In genomic region chr11:69048718-69049489, GRCh38 we compare ENCODE assay signal across 8 cellular contexts. TPM values are rescaled to one million over a fixed set of nuclear protein-coding genes. Genes with fewer than 3 reads are reported as not detected.
DNase-seq lines count a peak whose midpoint lies in the region; ATAC-seq, FAIRE-seq and TF ChIP-seq lines count a peak whose summit lies in the region.

TSS of gene TPCN2 (plus strand) at chr11:69048932. CDS start at chr11:69048998, 66 bp downstream.

- H3K36me3 ChIP-seq in OCI-LY1 (ENCODE audit: insufficient read depth, low read length) (peaks cover 3% of the 10 kb centered on the region; the same call in 1 of the 2 replicates), endothelial cell of umbilical vein (ENCODE audit: control insufficient read depth in 2 of 2, extremely low read depth in 1 of 2, insufficient read depth in 2 of 2, low read length in 2 of 2) (no peaks in the 10 kb centered on the region)

- peak; percentile 68 for ATAC-seq in GM21447 (IDR thresholded peaks at IDR 0.05; ENCODE audit: unreplicated experiment)

- TF ChIP-seq POLR2A in endothelial cell of umbilical vein (IDR thresholded peaks at IDR 0.05; ENCODE audit: low read depth, low read length) = peak; percentile 82

- H3K27ac ChIP-seq in OCI-LY1 (ENCODE audit: low read depth, low read length, poor library complexity, severe bottlenecking) (no peak within 1 kb of the TSS), endothelial cell of umbilical vein (ENCODE audit: insufficient read depth, low read depth, low read length) (peak within 1 kb of the TSS; percentile 62)

- no peak for TF ChIP-seq CTCF in OCI-LY1 (IDR thresholded peaks at IDR 0.05; ENCODE audit: low read length)
- TF ChIP-seq CTCF in endothelial cell of umbilical vein (IDR thresholded peaks at IDR 0.05; ENCODE audit: extremely low read depth in 1 of 2, insufficient read depth in 1 of 2, low read depth in 1 of 2, low read length in 2 of 2) = no peak

- dilution Hi-C loops in endothelial cell of umbilical vein (cut with MboI; ENCODE audit: extremely low pct_ligation_motif_present, low sequenced_read_pairs) = no loop called here

- POLR2A ChIA-PET in endothelial cell of umbilical vein (lab: Charles Lee) = interaction anchor here (1.3 kb wide), 1 partner anchor 9 kb away, joined by 4 read pairs; no protein-coding TSS in a partner anchor

- H3K9me3 ChIP-seq in OCI-LY1 (ENCODE audit: low read length) = no peaks in the 10 kb centered on the region
- no peaks in the 10 kb centered on the region for H3K9me3 ChIP-seq in endothelial cell of umbilical vein (replicated peaks; ENCODE audit: control insufficient read depth, insufficient read depth, low read length)

- CTCF ChIA-PET in endothelial cell of umbilical vein (lab: Charles Lee) = interaction anchor here (0.6 to 1.0 kb wide), 2 partner anchors 621 to 808 kb away, joined by 3 to 4 read pairs; no protein-coding TSS in a partner anchor

- no peaks in the 10 kb centered on the region for H3K9me1 ChIP-seq in endothelial cell of umbilical vein (replicated peaks; ENCODE audit: control insufficient read depth, extremely low read depth, insufficient read depth, low read length)

- H3K4me3 ChIP-seq in OCI-LY1 (ENCODE audit: low read depth, low read length, poor library complexity, severe bottlenecking) = peak within 1 kb of the TSS; percentile 96
- H3K4me3 ChIP-seq in endothelial cell of umbilical vein (replicated peaks in 1 of 3; ENCODE audit: insufficient read depth in 1 of 3, low read depth in 1 of 3, low read length in 3 of 3) = peak within 1 kb of the TSS; percentile 60 to 74 (median 65)

- H3K79me2 ChIP-seq in OCI-LY1 (ENCODE audit: insufficient read depth, low read length) = no peaks in the 10 kb centered on the region
- peaks cover 18% of the 10 kb centered on the region for H3K79me2 ChIP-seq in endothelial cell of umbilical vein (ENCODE audit: control insufficient read depth, insufficient read depth, low read length)

- DNase-seq in D341Med (ENCODE audit: low spot score) (peak; percentile 99), HuH-7 (ENCODE audit: low spot score) (peak; percentile 100), endothelial cell of umbilical vein (ENCODE audit: low read depth, low spot score) (peak; percentile 98), midbrain (lab: John Stamatoyannopoulos, UW) (peak; percentile 96)
- peak; percentile 88 for DNase-seq in activated CD8-positive, alpha-beta memory T cell treated with anti-CD3 and anti-CD28 coated beads, Interleukin-2, amount 50 U/mL, for 4 hours
- peak; percentile 84 to 90 for DNase-seq in stimulated activated CD8-positive, alpha-beta memory T cell treated with anti-CD3 and anti-CD28 coated beads, Interleukin-15, amount 100 ng/mL, for 48 hours (ENCODE audit: low read depth in 2 of 2)

- no peaks in the 10 kb centered on the region for H3K9me2 ChIP-seq in OCI-LY1 (ENCODE audit: low read depth, low read length)

- no peaks in the 10 kb centered on the region for H4K20me1 ChIP-seq in OCI-LY1 (ENCODE audit: insufficient read depth, low read length)
- H4K20me1 ChIP-seq in endothelial cell of umbilical vein (replicated peaks; ENCODE audit: control insufficient read depth, extremely low read depth, insufficient read depth, low read length) = no peaks in the 10 kb centered on the region

- FAIRE-seq in endothelial cell of umbilical vein (lab: Jason Lieb, UNC) = peak; percentile 97

- H3K9ac ChIP-seq in OCI-LY1 (ENCODE audit: low read length) (peak within 1 kb of the TSS; percentile 86), endothelial cell of umbilical vein (replicated peaks; ENCODE audit: extremely low read depth, insufficient read depth, low read length) (peak within 1 kb of the TSS; percentile 77)

- BruUV-seq in endothelial cell of umbilical vein (replicated peaks; lab: Mats Ljungman, UMichigan) = TSS peak; percentile 35

- H3K4me2 ChIP-seq in OCI-LY1 (ENCODE audit: low read length) (peak within 1 kb of the TSS; percentile 89), endothelial cell of umbilical vein (ENCODE audit: insufficient read depth, low read length) (peak within 1 kb of the TSS; percentile 62)

- H3K4me1 ChIP-seq in OCI-LY1 (ENCODE audit: insufficient read depth, low read length, severe bottlenecking) (peaks cover 45% of the 10 kb centered on the region), endothelial cell of umbilical vein (ENCODE audit: control insufficient read depth, extremely low read depth, insufficient read depth, low read length) (peaks cover 9% of the 10 kb centered on the region)

- no peaks in the 10 kb centered on the region for H3F3A ChIP-seq in OCI-LY1 (ENCODE audit: insufficient read depth, low read length)

- intact Hi-C loops in endothelial cell of umbilical vein (cut with micrococcal nuclease) = no loop called here

- H3K27me3 ChIP-seq in OCI-LY1 (ENCODE audit: insufficient read depth, low read length) = no peaks in the 10 kb centered on the region
- H3K27me3 ChIP-seq in endothelial cell of umbilical vein (ENCODE audit: control insufficient read depth in 2 of 2, insufficient read depth in 2 of 2, low read length in 2 of 2) = peaks cover 0 to 5% of the 10 kb centered on the region in 2 experiments

- H2AFZ ChIP-seq in OCI-LY1 (ENCODE audit: low read length) (no peak within 1 kb of the TSS), endothelial cell of umbilical vein (ENCODE audit: low read depth, low read length) (peak within 1 kb of the TSS; percentile 99)

TF ChIP-seq in endothelial cell of umbilical vein, 7 proteins besides CTCF, POLR2A, EP300 and RAD21:
- TF ChIP-seq FOS (IDR thresholded peaks at IDR 0.05; ENCODE audit: borderline replicate concordance, insufficient read depth, low read length) (no peak), POLR2AphosphoS5 (IDR thresholded peaks at IDR 0.05; ENCODE audit: insufficient read depth, low read depth, low read length) (peak; percentile 93)

RNA-seq across cellular contexts. Expression of gene TPCN2, which starts in this region (rescaled TPM):
- total RNA-seq in endothelial cell of umbilical vein = 13.4 and 15.2 TPM in 2 replicates
- polyA plus RNA-seq in endothelial cell of umbilical vein = 9.2 and 10.3 TPM in 2 replicates
- polyA plus RNA-seq in endothelial cell of umbilical vein (2011; cell fraction: cytosol; rRNA removed) = 5.6 and 6.1 TPM in 2 replicates
- 47.7 and 48.0 TPM in 2 replicates for polyA plus RNA-seq in endothelial cell of umbilical vein (2011; cell fraction: nucleus; rRNA removed)
- polyA plus RNA-seq in endothelial cell of umbilical vein (2012) = 8.7 and 9.1 TPM in 2 replicates
- polyA minus RNA-seq in endothelial cell of umbilical vein = 15.6 and 17.7 TPM in 2 replicates
- polyA minus RNA-seq in endothelial cell of umbilical vein (2011; cell fraction: cytosol; rRNA and poly(A)+ RNA removed) = 6.8 TPM
- polyA minus RNA-seq in endothelial cell of umbilical vein (2011; cell fraction: nucleus; rRNA and poly(A)+ RNA removed) = 16.3 and 19.4 TPM in 2 replicates
